1 cellular context compared by ENCODE assay signal in the genomic region with DNA sequence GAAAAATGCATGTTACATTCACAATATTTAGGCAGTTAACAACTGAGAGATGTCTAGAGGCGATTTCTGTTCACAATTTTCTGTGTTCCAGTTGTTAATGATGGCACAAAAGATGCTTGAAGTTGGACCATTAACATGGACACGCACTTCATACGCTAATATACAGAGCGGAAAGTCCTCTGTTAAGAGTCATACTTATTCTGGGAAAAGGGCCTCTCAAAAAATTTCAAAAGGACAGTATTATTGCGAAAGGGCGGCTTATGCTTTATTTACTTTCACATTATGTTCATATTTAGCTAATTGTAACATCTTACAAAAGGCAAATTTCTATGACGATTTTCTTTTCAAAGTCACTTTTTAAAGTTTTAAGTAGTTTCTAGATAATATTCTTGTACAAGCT.
TF ChIP-seq lines count a peak whose summit lies in the region.

No MANE protein-coding gene starts in this region.

TF ChIP-seq in GM23338, 12 proteins besides CTCF, POLR2A, EP300 and RAD21:
- TF ChIP-seq, protein P1, sequence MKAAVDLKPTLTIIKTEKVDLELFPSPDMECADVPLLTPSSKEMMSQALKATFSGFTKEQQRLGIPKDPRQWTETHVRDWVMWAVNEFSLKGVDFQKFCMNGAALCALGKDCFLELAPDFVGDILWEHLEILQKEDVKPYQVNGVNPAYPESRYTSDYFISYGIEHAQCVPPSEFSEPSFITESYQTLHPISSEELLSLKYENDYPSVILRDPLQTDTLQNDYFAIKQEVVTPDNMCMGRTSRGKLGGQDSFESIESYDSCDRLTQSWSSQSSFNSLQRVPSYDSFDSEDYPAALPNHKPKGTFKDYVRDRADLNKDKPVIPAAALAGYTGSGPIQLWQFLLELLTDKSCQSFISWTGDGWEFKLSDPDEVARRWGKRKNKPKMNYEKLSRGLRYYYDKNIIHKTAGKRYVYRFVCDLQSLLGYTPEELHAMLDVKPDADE (IDR thresholded peaks at IDR 0.05), result no peak
- TF ChIP-seq ZNF114 (CRISPR knock-in tag; IDR thresholded peaks at IDR 0.05), result no peak
- no peak for TF ChIP-seq CREB1 (CRISPR knock-in tag; IDR thresholded peaks at IDR 0.05; ENCODE audit: low read depth)
- TF ChIP-seq ZNF331 (CRISPR knock-in tag; IDR thresholded peaks at IDR 0.05; ENCODE audit: low read depth), result no peak
- no peak for TF ChIP-seq EZH2 (IDR thresholded peaks at IDR 0.05; ENCODE audit: low read depth, unreplicated experiment)
- TF ChIP-seq POLR2AphosphoS5 (IDR thresholded peaks at IDR 0.05; ENCODE audit: low read depth), result no peak
- no peak for TF ChIP-seq EZH2phosphoT487 (IDR thresholded peaks at IDR 0.05; ENCODE audit: unreplicated experiment)
